In the genomic region with DNA sequence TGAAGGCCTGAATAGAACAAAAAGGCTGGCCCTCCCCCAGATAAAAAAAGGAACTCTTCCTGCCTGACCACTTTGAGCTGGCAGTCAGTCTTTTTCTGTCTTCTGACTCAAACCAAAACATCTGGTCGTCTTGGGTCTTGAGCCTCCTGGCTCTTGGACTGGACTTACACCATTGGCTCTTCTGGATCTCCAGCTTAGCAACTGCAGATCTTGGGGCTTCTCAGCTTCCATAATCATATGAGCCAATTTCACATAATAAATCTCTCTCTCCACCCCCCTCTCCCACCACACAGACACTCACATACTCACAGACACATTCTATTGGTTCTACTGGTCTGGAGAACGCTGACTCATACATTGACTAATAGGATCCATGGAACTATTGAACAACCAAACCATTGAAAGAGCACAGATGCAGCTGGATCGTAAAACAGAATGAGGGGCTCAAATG, we compare ENCODE assay signal across 10 cellular contexts. TPM values are rescaled to one million over a fixed set of nuclear protein-coding genes. Genes with fewer than 3 reads are reported as not detected.
DNase-seq lines count a peak whose midpoint lies in the region; ATAC-seq, FAIRE-seq and TF ChIP-seq lines count a peak whose summit lies in the region.
"Had no signal": no experiment of that assay in that cellular context is flagged by ENCODE, and none has a peak within 500 bp of the region (broad histone marks: within the 10 kb centered on the region; RNA-seq: fewer than 3 reads in every experiment).

No MANE protein-coding gene starts in this region.

- no peaks in the 10 kb centered on the region for H3K4me1 ChIP-seq in transverse colon
- H3K4me1 ChIP-seq: adrenal gland had no signal

- no peak for TF ChIP-seq EP300 in transverse colon (IDR thresholded peaks at IDR 0.05; ENCODE audit: low read depth)

- H3K27ac ChIP-seq in transverse colon = no peak overlapping the region
- H3K27ac ChIP-seq: adrenal gland had no signal

- no peak overlapping the region for H3K4me3 Mint-ChIP-seq in nephron progenitor cell

- H3K4me1 Mint-ChIP-seq in nephron progenitor cell = no peaks in the 10 kb centered on the region

- intact Hi-C loops in transverse colon (cut with DNase I; ENCODE audit: low total_unique reads) = no loop called here

- no peak overlapping the region for H3K4me3 ChIP-seq in transverse colon
- H3K4me3 ChIP-seq: adrenal gland had no signal

- no peak for ATAC-seq in GM18517 (IDR thresholded peaks at IDR 0.05; ENCODE audit: unreplicated experiment)

- peak; percentile 64 for FAIRE-seq in RCC 7860 (lab: Jason Lieb, UNC)

- TF ChIP-seq POLR2A in transverse colon (IDR thresholded peaks at IDR 0.05) = no peak

- no peak overlapping the region for H3K27ac Mint-ChIP-seq in nephron progenitor cell

- no peaks in the 10 kb centered on the region for H3K36me3 ChIP-seq in transverse colon
- H3K36me3 ChIP-seq: adrenal gland had no signal

- H3K36me3 Mint-ChIP-seq in nephron progenitor cell (ENCODE audit: low read depth) = no peaks in the 10 kb centered on the region

- peak; percentile 14 for DNase-seq in stimulated activated CD4-positive, alpha-beta T cell treated with anti-CD3 and anti-CD28 coated beads, Interleukin-15, amount 100 ng/mL, for 24 hours
- DNase-seq in stimulated activated CD4-positive, alpha-beta T cell treated with anti-CD3 and anti-CD28 coated beads, Interleukin-12 subunit alpha, Interleukin-12 subunit beta, amount 100 ng/mL, for 4 hours = no peak
- DNase-seq in RCC 7860 (ENCODE audit: low spot score) (peak; percentile 75), fibroblast of peridontal ligament (ENCODE audit: extremely low read depth) (peak; percentile 93), amniotic stem cell (lab: John Stamatoyannopoulos, UW) (no peak), nephron progenitor cell (no peak), transverse colon (no peak)
- DNase-seq: adrenal gland, NCI-H1048 had no signal

- in situ Hi-C loops in transverse colon (cut with MboI; ENCODE audit: low pct_ligation_motif_present in 1 of 4, low pct_unique_long_range_greater_than_20kb in 1 of 4, low sequenced_read_pairs in 3 of 4) = loop anchor here in 2 of 4 donors (25.0 kb wide), 2 partner anchors 183 to 383 kb away; a partner anchor contains a TSS

- H3K9me3 Mint-ChIP-seq in nephron progenitor cell = no peaks in the 10 kb centered on the region

- peaks cover 4% of the 10 kb centered on the region for H3K27me3 ChIP-seq in transverse colon

- TF ChIP-seq CTCF in nephron progenitor cell (IDR thresholded peaks at IDR 0.05) = no peak
- no peak for TF ChIP-seq CTCF in transverse colon (IDR thresholded peaks at IDR 0.05)

- H3K27me3 Mint-ChIP-seq in nephron progenitor cell (ENCODE audit: low read depth, poor library complexity) = peaks cover 31% of the 10 kb centered on the region

- H3K9me3 ChIP-seq in transverse colon = no peaks in the 10 kb centered on the region
- H3K9me3 ChIP-seq: adrenal gland had no signal

- 62 to 66% methylated on average over 3 of the region's 3 CpGs for WGBS in transverse colon (ENCODE audit: low coverage in 1 of 2), 2 donors

RNA-seq across cellular contexts. Expression of a gene that starts 15.6 kb away (rescaled TPM):
- 10 to 100 TPM; 13.5 to 43.3 (median 34.8) TPM for total RNA-seq in transverse colon
- total RNA-seq: adrenal gland had no signal

Comparison
In these comparisons a context has a peak if more than half of its experiments do, and no peak if none do; other contexts are left out.
1. DNase-seq: peak in stimulated activated CD4-positive, alpha-beta T cell treated with anti-CD3 and anti-CD28 coated beads, Interleukin-15, amount 100 ng/mL, for 24 hours (single experiment), RCC 7860 (single experiment) and fibroblast of peridontal ligament (single experiment); none in stimulated activated CD4-positive, alpha-beta T cell treated with anti-CD3 and anti-CD28 coated beads, Interleukin-12 subunit alpha, Interleukin-12 subunit beta, amount 100 ng/mL, for 4 hours (single experiment), amniotic stem cell (single experiment), nephron progenitor cell (single experiment) and transverse colon (single experiment).